26 cellular contexts compared by ENCODE assay signal in genomic region chr15:99054892-99055291, GRCh38. TPM values are rescaled to one million over a fixed set of nuclear protein-coding genes. Genes with fewer than 3 reads are reported as not detected.
"Had no signal": no experiment of that assay in that cellular context is flagged by ENCODE, and none has a peak within 500 bp of the region (broad histone marks: within the 10 kb centered on the region; RNA-seq: fewer than 3 reads in every experiment).

No MANE protein-coding gene starts in this region.

- ATAC-seq: activated T-cell treated with anti-CD3 and anti-CD28 coated beads, Interleukin-2, amount 50 U/mL, for 72 hours had no signal

- H3K9me3 ChIP-seq: Peyer's patch, SJCRH30, SK-N-SH had no signal

- H3K36me3 ChIP-seq: brain microvascular endothelial cell, cardiac muscle cell, Peyer's patch, SJCRH30 had no signal

- H3K4me3 Mint-ChIP-seq: activated CD4-positive, alpha-beta T cell treated with anti-CD3 and anti-CD28 coated beads, Interleukin-2, amount 10 ng/mL, durations not matched to agents 24 days and 14 days; activated naive CD4-positive, alpha-beta T cell treated with anti-CD3 and anti-CD28 coated beads, Interleukin-2, amount 10 ng/mL, durations not matched to agents 7 days and 5 days; activated naive CD8-positive, alpha-beta T cell treated with anti-CD3 and anti-CD28 coated beads for 36 hours; activated T-cell treated with anti-CD3 and anti-CD28 coated beads, Interleukin-2, amount 50 U/mL, for 72 hours had no signal

- H3K27ac Mint-ChIP-seq: activated CD4-positive, alpha-beta T cell treated with anti-CD3 and anti-CD28 coated beads, Interleukin-2, amount 10 ng/mL, durations not matched to agents 24 days and 14 days; activated naive CD4-positive, alpha-beta T cell treated with anti-CD3 and anti-CD28 coated beads, Interleukin-2, amount 10 ng/mL, durations not matched to agents 7 days and 5 days; activated naive CD8-positive, alpha-beta T cell treated with anti-CD3 and anti-CD28 coated beads for 36 hours; activated T-cell treated with anti-CD3 and anti-CD28 coated beads, Interleukin-2, amount 50 U/mL, for 72 hours; activated T-helper 2 cell treated with anti-CD3 and anti-CD28 coated beads, Interferon-gamma antibody, Interleukin-2, Interleukin-4, amounts not matched to agents 10 μg/mL and 5 μg/mL and 100 μg/mL, durations not matched to agents 14 hours and 24 hours and 36 hours had no signal

- H3K4me3 ChIP-seq: cardiac muscle cell, Peyer's patch, SJCRH30 had no signal

- H3K27ac ChIP-seq: brain microvascular endothelial cell, cardiac muscle cell, Peyer's patch, RWPE1, SJCRH30 had no signal

- H3K27me3 ChIP-seq: brain microvascular endothelial cell, cardiac muscle cell, Peyer's patch had no signal

- H3K4me1 ChIP-seq: SJCRH30 had no signal

- H3K36me3 Mint-ChIP-seq: activated naive CD4-positive, alpha-beta T cell treated with anti-CD3 and anti-CD28 coated beads, Interleukin-2, amount 10 ng/mL, durations not matched to agents 7 days and 5 days; activated naive CD8-positive, alpha-beta T cell treated with anti-CD3 and anti-CD28 coated beads for 36 hours had no signal

- DNase-seq: activated CD4-positive, alpha-beta T cell treated with anti-CD3 and anti-CD28 coated beads, Interleukin-2, amount 10 ng/mL, durations not matched to agents 24 days and 14 days; activated CD4-positive, alpha-beta T cell treated with anti-CD3 and anti-CD28 coated beads, Interleukin-2, amount 50 U/mL, for 48 hours; activated CD4-positive, CD25-positive, alpha-beta regulatory T cell treated with anti-CD3 and anti-CD28 coated beads, Interleukin-2, amount 50 U/mL, for 72 hours; activated gamma-delta T cell treated with Interleukin-2 at 50 U/mL for 16 hours; activated naive CD4-positive, alpha-beta T cell treated with anti-CD3 and anti-CD28 coated beads, Interleukin-2, amount 10 ng/mL, durations not matched to agents 7 days and 5 days; activated naive CD8-positive, alpha-beta T cell treated with anti-CD3 and anti-CD28 coated beads for 36 hours; activated T-cell treated with anti-CD3 and anti-CD28 coated beads for 4 hours; activated T-cell treated with anti-CD3 and anti-CD28 coated beads, Interleukin-2, amount 50 U/mL, for 72 hours; brain microvascular endothelial cell; Karpas-422; MM.1S; NCI-H1105; NCI-H1436; NCI-H1694 treated with DMSO at 0.1 percent for 48 hours; NCI-H2029 treated with DMSO at 0.1 percent for 48 hours; NCI-H510A treated with DMSO at 0.1 percent for 48 hours; NCI-H69; NK-92 treated with Interleukin-12 subunit alpha and Interleukin-12 subunit beta, amount 100 ng/mL, for 24 hours; Peyer's patch; Right ventricle myocardium superior; SJCRH30; SK-N-SH had no signal

- H3K9me3 Mint-ChIP-seq: activated CD4-positive, alpha-beta T cell treated with anti-CD3 and anti-CD28 coated beads, Interleukin-2, amount 10 ng/mL, durations not matched to agents 24 days and 14 days; activated naive CD4-positive, alpha-beta T cell treated with anti-CD3 and anti-CD28 coated beads, Interleukin-2, amount 10 ng/mL, durations not matched to agents 7 days and 5 days; activated naive CD8-positive, alpha-beta T cell treated with anti-CD3 and anti-CD28 coated beads for 36 hours; activated T-cell treated with anti-CD3 and anti-CD28 coated beads, Interleukin-2, amount 50 U/mL, for 72 hours; activated T-helper 2 cell treated with anti-CD3 and anti-CD28 coated beads, Interferon-gamma antibody, Interleukin-2, Interleukin-4, amounts not matched to agents 10 μg/mL and 5 μg/mL and 100 μg/mL, durations not matched to agents 14 hours and 24 hours and 36 hours had no signal

RNA-seq across cellular contexts. Expression of gene PGPEP1L, which starts 47.3 kb away (rescaled TPM):
- total RNA-seq: activated CD4-positive, alpha-beta T cell treated with anti-CD3 and anti-CD28 coated beads, Interleukin-2, amount 10 ng/mL, durations not matched to agents 24 days and 14 days; activated naive CD8-positive, alpha-beta T cell treated with anti-CD3 and anti-CD28 coated beads for 36 hours; activated T-cell treated with anti-CD3 and anti-CD28 coated beads, Interleukin-2, amount 50 U/mL, for 72 hours; activated T-helper 2 cell treated with anti-CD3 and anti-CD28 coated beads, Interferon-gamma antibody, Interleukin-2, Interleukin-4, amounts not matched to agents 10 μg/mL and 5 μg/mL and 100 μg/mL, durations not matched to agents 14 hours and 24 hours and 36 hours; cardiac muscle cell; Peyer's patch; SJCRH30; T-helper 1 cell treated with Interleukin-12 subunit alpha and Interleukin-12 subunit beta and Interleukin-4 antibody, amounts not matched to agents 30 ng/mL and 1 ng/mL, for 36 hours had no signal
